Comparison of ENCODE assay signal across 1 cellular context in the genomic region with DNA sequence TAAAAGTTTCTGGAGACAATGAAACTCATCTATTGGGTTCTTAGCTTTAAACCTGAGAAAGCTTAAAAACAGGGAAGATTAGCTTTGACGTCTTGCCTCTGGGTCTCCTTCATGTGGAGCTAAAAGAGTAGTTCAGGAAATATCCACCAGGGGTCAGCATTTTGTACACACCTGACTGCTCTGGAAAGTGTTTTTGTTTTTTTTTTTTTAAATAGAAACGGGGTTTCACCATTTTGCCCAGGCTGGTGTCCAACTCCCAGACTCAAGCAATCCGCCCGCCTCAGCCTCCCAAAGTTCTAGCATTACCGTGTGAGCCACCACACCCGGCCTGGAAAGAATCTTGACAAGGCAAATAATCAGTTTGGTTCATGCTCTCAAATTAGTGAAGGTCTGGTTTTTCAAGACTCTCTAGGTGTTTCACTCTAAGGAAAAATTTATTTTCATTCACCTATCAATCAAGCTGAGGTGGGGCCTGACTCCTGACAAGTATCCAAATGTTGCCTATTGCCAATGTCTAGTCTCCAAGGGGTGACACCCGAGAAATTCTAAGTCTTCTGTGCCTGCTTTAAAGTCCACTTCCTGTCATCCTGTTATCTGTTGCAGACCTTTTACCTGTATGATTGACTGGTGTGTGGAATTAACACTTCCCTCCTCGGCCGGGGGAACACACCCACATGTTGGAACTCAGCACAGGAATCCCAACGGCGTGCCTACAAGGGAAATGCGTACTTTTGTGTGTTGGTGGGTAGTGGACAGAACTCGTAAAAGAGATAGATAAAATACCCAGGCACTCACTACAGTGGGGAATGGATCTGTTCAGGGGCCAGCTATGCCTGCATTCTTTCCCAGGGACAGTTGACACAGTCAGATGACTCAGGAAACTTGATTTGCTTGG.
A peak's percentile ranks its signal among the peaks of the same experiment; 100 is the strongest.
TF ChIP-seq lines count a peak whose summit lies in the region.

No MANE protein-coding gene starts in this region.

TF ChIP-seq in HepG2, 621 proteins besides CTCF, POLR2A, EP300 and RAD21 (continued from another document and continues in another):
- TF ChIP-seq, protein P1, sequence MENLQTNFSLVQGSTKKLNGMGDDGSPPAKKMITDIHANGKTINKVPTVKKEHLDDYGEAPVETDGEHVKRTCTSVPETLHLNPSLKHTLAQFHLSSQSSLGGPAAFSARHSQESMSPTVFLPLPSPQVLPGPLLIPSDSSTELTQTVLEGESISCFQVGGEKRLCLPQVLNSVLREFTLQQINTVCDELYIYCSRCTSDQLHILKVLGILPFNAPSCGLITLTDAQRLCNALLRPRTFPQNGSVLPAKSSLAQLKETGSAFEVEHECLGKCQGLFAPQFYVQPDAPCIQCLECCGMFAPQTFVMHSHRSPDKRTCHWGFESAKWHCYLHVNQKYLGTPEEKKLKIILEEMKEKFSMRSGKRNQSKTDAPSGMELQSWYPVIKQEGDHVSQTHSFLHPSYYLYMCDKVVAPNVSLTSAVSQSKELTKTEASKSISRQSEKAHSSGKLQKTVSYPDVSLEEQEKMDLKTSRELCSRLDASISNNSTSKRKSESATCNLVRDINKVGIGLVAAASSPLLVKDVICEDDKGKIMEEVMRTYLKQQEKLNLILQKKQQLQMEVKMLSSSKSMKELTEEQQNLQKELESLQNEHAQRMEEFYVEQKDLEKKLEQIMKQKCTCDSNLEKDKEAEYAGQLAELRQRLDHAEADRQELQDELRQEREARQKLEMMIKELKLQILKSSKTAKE (CRISPR knock-in tag; IDR thresholded peaks at IDR 0.05; ENCODE audit: borderline replicate concordance), result no peak
- TF ChIP-seq, protein P2, sequence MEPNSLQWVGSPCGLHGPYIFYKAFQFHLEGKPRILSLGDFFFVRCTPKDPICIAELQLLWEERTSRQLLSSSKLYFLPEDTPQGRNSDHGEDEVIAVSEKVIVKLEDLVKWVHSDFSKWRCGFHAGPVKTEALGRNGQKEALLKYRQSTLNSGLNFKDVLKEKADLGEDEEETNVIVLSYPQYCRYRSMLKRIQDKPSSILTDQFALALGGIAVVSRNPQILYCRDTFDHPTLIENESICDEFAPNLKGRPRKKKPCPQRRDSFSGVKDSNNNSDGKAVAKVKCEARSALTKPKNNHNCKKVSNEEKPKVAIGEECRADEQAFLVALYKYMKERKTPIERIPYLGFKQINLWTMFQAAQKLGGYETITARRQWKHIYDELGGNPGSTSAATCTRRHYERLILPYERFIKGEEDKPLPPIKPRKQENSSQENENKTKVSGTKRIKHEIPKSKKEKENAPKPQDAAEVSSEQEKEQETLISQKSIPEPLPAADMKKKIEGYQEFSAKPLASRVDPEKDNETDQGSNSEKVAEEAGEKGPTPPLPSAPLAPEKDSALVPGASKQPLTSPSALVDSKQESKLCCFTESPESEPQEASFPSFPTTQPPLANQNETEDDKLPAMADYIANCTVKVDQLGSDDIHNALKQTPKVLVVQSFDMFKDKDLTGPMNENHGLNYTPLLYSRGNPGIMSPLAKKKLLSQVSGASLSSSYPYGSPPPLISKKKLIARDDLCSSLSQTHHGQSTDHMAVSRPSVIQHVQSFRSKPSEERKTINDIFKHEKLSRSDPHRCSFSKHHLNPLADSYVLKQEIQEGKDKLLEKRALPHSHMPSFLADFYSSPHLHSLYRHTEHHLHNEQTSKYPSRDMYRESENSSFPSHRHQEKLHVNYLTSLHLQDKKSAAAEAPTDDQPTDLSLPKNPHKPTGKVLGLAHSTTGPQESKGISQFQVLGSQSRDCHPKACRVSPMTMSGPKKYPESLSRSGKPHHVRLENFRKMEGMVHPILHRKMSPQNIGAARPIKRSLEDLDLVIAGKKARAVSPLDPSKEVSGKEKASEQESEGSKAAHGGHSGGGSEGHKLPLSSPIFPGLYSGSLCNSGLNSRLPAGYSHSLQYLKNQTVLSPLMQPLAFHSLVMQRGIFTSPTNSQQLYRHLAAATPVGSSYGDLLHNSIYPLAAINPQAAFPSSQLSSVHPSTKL (CRISPR knock-in tag; IDR thresholded peaks at IDR 0.05), result no peak
- TF ChIP-seq, protein P3, sequence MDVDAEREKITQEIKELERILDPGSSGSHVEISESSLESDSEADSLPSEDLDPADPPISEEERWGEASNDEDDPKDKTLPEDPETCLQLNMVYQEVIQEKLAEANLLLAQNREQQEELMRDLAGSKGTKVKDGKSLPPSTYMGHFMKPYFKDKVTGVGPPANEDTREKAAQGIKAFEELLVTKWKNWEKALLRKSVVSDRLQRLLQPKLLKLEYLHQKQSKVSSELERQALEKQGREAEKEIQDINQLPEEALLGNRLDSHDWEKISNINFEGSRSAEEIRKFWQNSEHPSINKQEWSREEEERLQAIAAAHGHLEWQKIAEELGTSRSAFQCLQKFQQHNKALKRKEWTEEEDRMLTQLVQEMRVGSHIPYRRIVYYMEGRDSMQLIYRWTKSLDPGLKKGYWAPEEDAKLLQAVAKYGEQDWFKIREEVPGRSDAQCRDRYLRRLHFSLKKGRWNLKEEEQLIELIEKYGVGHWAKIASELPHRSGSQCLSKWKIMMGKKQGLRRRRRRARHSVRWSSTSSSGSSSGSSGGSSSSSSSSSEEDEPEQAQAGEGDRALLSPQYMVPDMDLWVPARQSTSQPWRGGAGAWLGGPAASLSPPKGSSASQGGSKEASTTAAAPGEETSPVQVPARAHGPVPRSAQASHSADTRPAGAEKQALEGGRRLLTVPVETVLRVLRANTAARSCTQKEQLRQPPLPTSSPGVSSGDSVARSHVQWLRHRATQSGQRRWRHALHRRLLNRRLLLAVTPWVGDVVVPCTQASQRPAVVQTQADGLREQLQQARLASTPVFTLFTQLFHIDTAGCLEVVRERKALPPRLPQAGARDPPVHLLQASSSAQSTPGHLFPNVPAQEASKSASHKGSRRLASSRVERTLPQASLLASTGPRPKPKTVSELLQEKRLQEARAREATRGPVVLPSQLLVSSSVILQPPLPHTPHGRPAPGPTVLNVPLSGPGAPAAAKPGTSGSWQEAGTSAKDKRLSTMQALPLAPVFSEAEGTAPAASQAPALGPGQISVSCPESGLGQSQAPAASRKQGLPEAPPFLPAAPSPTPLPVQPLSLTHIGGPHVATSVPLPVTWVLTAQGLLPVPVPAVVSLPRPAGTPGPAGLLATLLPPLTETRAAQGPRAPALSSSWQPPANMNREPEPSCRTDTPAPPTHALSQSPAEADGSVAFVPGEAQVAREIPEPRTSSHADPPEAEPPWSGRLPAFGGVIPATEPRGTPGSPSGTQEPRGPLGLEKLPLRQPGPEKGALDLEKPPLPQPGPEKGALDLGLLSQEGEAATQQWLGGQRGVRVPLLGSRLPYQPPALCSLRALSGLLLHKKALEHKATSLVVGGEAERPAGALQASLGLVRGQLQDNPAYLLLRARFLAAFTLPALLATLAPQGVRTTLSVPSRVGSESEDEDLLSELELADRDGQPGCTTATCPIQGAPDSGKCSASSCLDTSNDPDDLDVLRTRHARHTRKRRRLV (CRISPR knock-in tag; IDR thresholded peaks at IDR 0.05), result no peak
- TF ChIP-seq FOXP1 (IDR thresholded peaks at IDR 0.05), result no peak
- TF ChIP-seq FOXP1 (CRISPR knock-in tag; IDR thresholded peaks at IDR 0.05), result no peak
- TF ChIP-seq ZKSCAN5 (CRISPR knock-in tag; IDR thresholded peaks at IDR 0.05), result no peak
- no peak for TF ChIP-seq ZNF615 (CRISPR knock-in tag; IDR thresholded peaks at IDR 0.05; ENCODE audit: borderline replicate concordance)
- no peak for TF ChIP-seq NR2F1 (CRISPR knock-in tag; IDR thresholded peaks at IDR 0.05)
- TF ChIP-seq, protein P4, sequence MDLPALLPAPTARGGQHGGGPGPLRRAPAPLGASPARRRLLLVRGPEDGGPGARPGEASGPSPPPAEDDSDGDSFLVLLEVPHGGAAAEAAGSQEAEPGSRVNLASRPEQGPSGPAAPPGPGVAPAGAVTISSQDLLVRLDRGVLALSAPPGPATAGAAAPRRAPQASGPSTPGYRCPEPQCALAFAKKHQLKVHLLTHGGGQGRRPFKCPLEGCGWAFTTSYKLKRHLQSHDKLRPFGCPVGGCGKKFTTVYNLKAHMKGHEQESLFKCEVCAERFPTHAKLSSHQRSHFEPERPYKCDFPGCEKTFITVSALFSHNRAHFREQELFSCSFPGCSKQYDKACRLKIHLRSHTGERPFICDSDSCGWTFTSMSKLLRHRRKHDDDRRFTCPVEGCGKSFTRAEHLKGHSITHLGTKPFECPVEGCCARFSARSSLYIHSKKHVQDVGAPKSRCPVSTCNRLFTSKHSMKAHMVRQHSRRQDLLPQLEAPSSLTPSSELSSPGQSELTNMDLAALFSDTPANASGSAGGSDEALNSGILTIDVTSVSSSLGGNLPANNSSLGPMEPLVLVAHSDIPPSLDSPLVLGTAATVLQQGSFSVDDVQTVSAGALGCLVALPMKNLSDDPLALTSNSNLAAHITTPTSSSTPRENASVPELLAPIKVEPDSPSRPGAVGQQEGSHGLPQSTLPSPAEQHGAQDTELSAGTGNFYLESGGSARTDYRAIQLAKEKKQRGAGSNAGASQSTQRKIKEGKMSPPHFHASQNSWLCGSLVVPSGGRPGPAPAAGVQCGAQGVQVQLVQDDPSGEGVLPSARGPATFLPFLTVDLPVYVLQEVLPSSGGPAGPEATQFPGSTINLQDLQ (CRISPR knock-in tag; IDR thresholded peaks at IDR 0.05), result no peak; the same call in 1 of the 2 replicates
- no peak for TF ChIP-seq HMG20B (CRISPR knock-in tag; conservative IDR thresholded peaks at IDR 0.05)
- no peak for TF ChIP-seq ZNF562 (CRISPR knock-in tag; IDR thresholded peaks at IDR 0.05; ENCODE audit: borderline replicate concordance)
- no peak for TF ChIP-seq REL (CRISPR knock-in tag; conservative IDR thresholded peaks at IDR 0.05)
- 0 out of 2 replicates have a peak, but pooled peaks have one; percentile 15 for TF ChIP-seq SPEN (CRISPR knock-in tag; IDR thresholded peaks at IDR 0.05; ENCODE audit: low read depth)
- no peak for TF ChIP-seq ZFP62 (CRISPR knock-in tag; IDR thresholded peaks at IDR 0.05)
- TF ChIP-seq SP140L (CRISPR knock-in tag; IDR thresholded peaks at IDR 0.05; ENCODE audit: borderline replicate concordance), result no peak
- TF ChIP-seq SP4 (CRISPR knock-in tag; IDR thresholded peaks at IDR 0.05), result no peak
- TF ChIP-seq ESRRA (CRISPR knock-in tag; IDR thresholded peaks at IDR 0.05; ENCODE audit: low read depth), result peak; percentile 61; the same call in 1 of the 2 replicates
- no peak for TF ChIP-seq SRF (IDR thresholded peaks at IDR 0.05; ENCODE audit: low read depth, low read length)
- TF ChIP-seq ZSCAN22 (CRISPR knock-in tag; IDR thresholded peaks at IDR 0.05), result 0 out of 2 replicates have a peak, but pooled peaks have one; percentile 58
- TF ChIP-seq CHD2 (IDR thresholded peaks at IDR 0.05; ENCODE audit: low read depth, low read length), result no peak
- no peak for TF ChIP-seq HHEX (CRISPR knock-in tag; IDR thresholded peaks at IDR 0.05)
- no peak for TF ChIP-seq ZNF232 (CRISPR knock-in tag; IDR thresholded peaks at IDR 0.05; ENCODE audit: borderline replicate concordance)
- TF ChIP-seq ZNF577 (CRISPR knock-in tag; IDR thresholded peaks at IDR 0.05; ENCODE audit: borderline replicate concordance, low read depth), result no peak
- no peak for TF ChIP-seq ZNF768 (CRISPR knock-in tag; IDR thresholded peaks at IDR 0.05)
- TF ChIP-seq KDM6A (CRISPR knock-in tag; IDR thresholded peaks at IDR 0.05; ENCODE audit: low read depth), result no peak
- TF ChIP-seq, protein P5, sequence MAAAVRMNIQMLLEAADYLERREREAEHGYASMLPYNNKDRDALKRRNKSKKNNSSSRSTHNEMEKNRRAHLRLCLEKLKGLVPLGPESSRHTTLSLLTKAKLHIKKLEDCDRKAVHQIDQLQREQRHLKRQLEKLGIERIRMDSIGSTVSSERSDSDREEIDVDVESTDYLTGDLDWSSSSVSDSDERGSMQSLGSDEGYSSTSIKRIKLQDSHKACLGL (CRISPR knock-in tag; IDR thresholded peaks at IDR 0.05), result no peak
- TF ChIP-seq FOXO1 (CRISPR knock-in tag; IDR thresholded peaks at IDR 0.05), result no peak
- TF ChIP-seq, protein P6, sequence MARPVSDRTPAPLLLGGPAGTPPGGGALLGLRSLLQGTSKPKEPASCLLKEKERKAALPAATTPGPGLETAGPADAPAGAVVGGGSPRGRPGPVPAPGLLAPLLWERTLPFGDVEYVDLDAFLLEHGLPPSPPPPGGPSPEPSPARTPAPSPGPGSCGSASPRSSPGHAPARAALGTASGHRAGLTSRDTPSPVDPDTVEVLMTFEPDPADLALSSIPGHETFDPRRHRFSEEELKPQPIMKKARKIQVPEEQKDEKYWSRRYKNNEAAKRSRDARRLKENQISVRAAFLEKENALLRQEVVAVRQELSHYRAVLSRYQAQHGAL (CRISPR knock-in tag; IDR thresholded peaks at IDR 0.05; ENCODE audit: not compliant biosample characterization), result no peak
- TF ChIP-seq ZNF879 (CRISPR knock-in tag; IDR thresholded peaks at IDR 0.05), result no peak
- no peak for TF ChIP-seq ZNF761 (CRISPR knock-in tag; conservative IDR thresholded peaks at IDR 0.05)
- no peak for TF ChIP-seq NFE2L2 (IDR thresholded peaks at IDR 0.05; ENCODE audit: low read length)
- TF ChIP-seq, protein P7, sequence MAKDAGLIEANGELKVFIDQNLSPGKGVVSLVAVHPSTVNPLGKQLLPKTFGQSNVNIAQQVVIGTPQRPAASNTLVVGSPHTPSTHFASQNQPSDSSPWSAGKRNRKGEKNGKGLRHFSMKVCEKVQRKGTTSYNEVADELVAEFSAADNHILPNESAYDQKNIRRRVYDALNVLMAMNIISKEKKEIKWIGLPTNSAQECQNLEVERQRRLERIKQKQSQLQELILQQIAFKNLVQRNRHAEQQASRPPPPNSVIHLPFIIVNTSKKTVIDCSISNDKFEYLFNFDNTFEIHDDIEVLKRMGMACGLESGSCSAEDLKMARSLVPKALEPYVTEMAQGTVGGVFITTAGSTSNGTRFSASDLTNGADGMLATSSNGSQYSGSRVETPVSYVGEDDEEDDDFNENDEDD (CRISPR knock-in tag; IDR thresholded peaks at IDR 0.05; ENCODE audit: borderline replicate concordance), result no peak
- TF ChIP-seq, protein P8, sequence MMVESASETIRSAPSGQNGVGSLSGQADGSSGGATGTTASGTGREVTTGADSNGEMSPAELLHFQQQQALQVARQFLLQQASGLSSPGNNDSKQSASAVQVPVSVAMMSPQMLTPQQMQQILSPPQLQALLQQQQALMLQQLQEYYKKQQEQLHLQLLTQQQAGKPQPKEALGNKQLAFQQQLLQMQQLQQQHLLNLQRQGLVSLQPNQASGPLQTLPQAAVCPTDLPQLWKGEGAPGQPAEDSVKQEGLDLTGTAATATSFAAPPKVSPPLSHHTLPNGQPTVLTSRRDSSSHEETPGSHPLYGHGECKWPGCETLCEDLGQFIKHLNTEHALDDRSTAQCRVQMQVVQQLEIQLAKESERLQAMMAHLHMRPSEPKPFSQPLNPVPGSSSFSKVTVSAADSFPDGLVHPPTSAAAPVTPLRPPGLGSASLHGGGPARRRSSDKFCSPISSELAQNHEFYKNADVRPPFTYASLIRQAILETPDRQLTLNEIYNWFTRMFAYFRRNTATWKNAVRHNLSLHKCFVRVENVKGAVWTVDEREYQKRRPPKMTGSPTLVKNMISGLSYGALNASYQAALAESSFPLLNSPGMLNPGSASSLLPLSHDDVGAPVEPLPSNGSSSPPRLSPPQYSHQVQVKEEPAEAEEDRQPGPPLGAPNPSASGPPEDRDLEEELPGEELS (CRISPR knock-in tag; IDR thresholded peaks at IDR 0.05), result no peak
- 0 out of 2 replicates have a peak, but pooled peaks have one; percentile 43 for TF ChIP-seq ELF1 (CRISPR knock-in tag; IDR thresholded peaks at IDR 0.05)
- TF ChIP-seq NCOA2 (CRISPR knock-in tag; IDR thresholded peaks at IDR 0.05), result no peak
